28 cellular contexts compared by ENCODE assay signal in genomic region chr12:59827767-59828166, GRCh38.
"Had no signal": no experiment of that assay in that cellular context is flagged by ENCODE, and none has a peak within 500 bp of the region (broad histone marks: within the 10 kb centered on the region; RNA-seq: fewer than 3 reads in every experiment).

No MANE protein-coding gene starts in this region.

- H3K27ac ChIP-seq: neural progenitor cell, ovary, parathyroid adenoma, psoas muscle, skin epidermis, spleen, suprapubic skin, testis, tibial artery, transverse colon, upper lobe of right lung, uterus had no signal

- H3K36me3 ChIP-seq: neural progenitor cell, ovary, spleen, suprapubic skin, tibial artery, transverse colon, upper lobe of right lung, uterus had no signal

- H3K9ac ChIP-seq: neural progenitor cell, parathyroid adenoma had no signal

- H3K4me3 ChIP-seq: neural progenitor cell, ovary, psoas muscle, skin epidermis, smooth muscle cell, spleen, suprapubic skin, testis, tibial artery, transverse colon, upper lobe of right lung, uterus had no signal

- H3K27me3 ChIP-seq: neural progenitor cell, ovary, spleen, suprapubic skin, testis, tibial artery, transverse colon, upper lobe of right lung, uterus had no signal

- H3K9me3 ChIP-seq: ovary, psoas muscle, suprapubic skin, testis, tibial artery, transverse colon, upper lobe of right lung, uterus had no signal

- H3K4me2 ChIP-seq: neural progenitor cell, smooth muscle cell had no signal

- H3K79me2 ChIP-seq: parathyroid adenoma had no signal

- H2AFZ ChIP-seq: neural progenitor cell, parathyroid adenoma had no signal

- DNase-seq: natural killer cell; occipital lobe; ovary; posterior cingulate gyrus; psoas muscle; right cardiac atrium; spleen; stimulated activated CD4-positive, alpha-beta T cell treated with anti-CD3 and anti-CD28 coated beads, Interleukin-12 subunit alpha, Interleukin-12 subunit beta, amount 100 ng/mL, for 4 hours; stimulated activated CD4-positive, alpha-beta T cell treated with anti-CD3 and anti-CD28 coated beads, Interleukin-1b, Interleukin-23, amount 100 ng/mL, for 48 hours; stimulated activated CD4-positive, alpha-beta T cell treated with anti-CD3 and anti-CD28 coated beads, Interleukin-4, amount 100 ng/mL, for 1 hour; stimulated activated CD4-positive, alpha-beta T cell treated with anti-CD3 and anti-CD28 coated beads, Interleukin-4, amount 100 ng/mL, for 4 hours; stimulated activated CD8-positive, alpha-beta memory T cell treated with anti-CD3 and anti-CD28 coated beads, Interleukin-4, amount 100 ng/mL, for 48 hours; stimulated activated naive CD4-positive, alpha-beta T cell; stimulated activated naive CD8-positive, alpha-beta T cell treated with anti-CD3 and anti-CD28 coated beads, Interleukin-15, amount 100 ng/mL, for 72 hours; stimulated activated naive CD8-positive, alpha-beta T cell treated with anti-CD3 and anti-CD28 coated beads, Interleukin-15, Interleukin-2, amounts not matched to agents 100 U/mL and 50 U/mL, for 24 hours; substantia nigra; testis; tibial artery; transverse colon; upper lobe of right lung; uterus had no signal

- H3K4me1 ChIP-seq: neural progenitor cell, parathyroid adenoma, psoas muscle, spleen, suprapubic skin, testis, transverse colon, upper lobe of right lung, uterus had no signal

- ATAC-seq: natural killer cell; psoas muscle; right cardiac atrium; sciatic nerve; stimulated activated memory B cell treated with anti-CD40 and anti-IgM and Interleukin-4, amounts not matched to agents 10 μg/mL and 1 μg/mL and 100 μg/mL, for 72 hours; stimulated activated naive CD8-positive, alpha-beta T cell treated with anti-CD3 and anti-CD28 coated beads, Interleukin-15, amount 100 ng/mL, for 72 hours; stimulated activated naive CD8-positive, alpha-beta T cell treated with anti-CD3 and anti-CD28 coated beads, Interleukin-15, Interleukin-2, amounts not matched to agents 100 U/mL and 50 U/mL, for 24 hours; upper lobe of right lung had no signal
